Comparison of ENCODE assay signal across 8 cellular contexts in genomic region chr20:36573103-36573797, GRCh38. TPM values are rescaled to one million over a fixed set of nuclear protein-coding genes. Genes with fewer than 3 reads are reported as not detected.
DNase-seq lines count a peak whose midpoint lies in the region; ATAC-seq and TF ChIP-seq lines count a peak whose summit lies in the region.

TSS of gene TGIF2 (plus strand) at chr20:36573597. CDS start at chr20:36578775, 5,178 bp downstream.

- peak within 1 kb of the TSS; percentile 70 for H3K4me3 ChIP-seq in fibroblast of the aortic adventitia (ENCODE audit: low read depth, low read length)
- H3K4me3 ChIP-seq in neural progenitor cell, result peak within 1 kb of the TSS; percentile 79
- peak within 1 kb of the TSS; percentile 64 to 78 (median 69) for H3K4me3 ChIP-seq in subcutaneous abdominal adipose tissue (ENCODE audit: low read depth in 1 of 5, low read length in 5 of 5)

- H3K27me3 ChIP-seq in neural progenitor cell, result no peaks in the 10 kb centered on the region
- H3K27me3 ChIP-seq in subcutaneous abdominal adipose tissue (ENCODE audit: control insufficient read depth in 5 of 5, insufficient read depth in 4 of 5, low read length in 5 of 5), result no peaks in the 10 kb centered on the region

- TF ChIP-seq CTCF in fibroblast of the aortic adventitia (IDR thresholded peaks at IDR 0.05; ENCODE audit: insufficient read depth, low read length) (no peak), neural progenitor cell (IDR thresholded peaks at IDR 0.05) (peak; percentile 10)

- H3F3A ChIP-seq in neural progenitor cell (ENCODE audit: low read depth), result peaks cover 28% of the 10 kb centered on the region

- no peaks in the 10 kb centered on the region for H3K36me3 Mint-ChIP-seq in neural progenitor cell

- H3K27me3 Mint-ChIP-seq in neural progenitor cell (ENCODE audit: insufficient read depth, low read depth), result peaks cover 9% of the 10 kb centered on the region

- H4K20me1 ChIP-seq in neural progenitor cell (ENCODE audit: low read depth), result peaks cover 32% of the 10 kb centered on the region

- peaks cover 40% of the 10 kb centered on the region for H3K4me1 Mint-ChIP-seq in neural progenitor cell

- peak within 1 kb of the TSS; percentile 79 for H3K27ac ChIP-seq in neural progenitor cell
- peak within 1 kb of the TSS; percentile 91 for H3K27ac ChIP-seq in subcutaneous abdominal adipose tissue (ENCODE audit: low read depth, low read length)

- peak within 1 kb of the TSS; percentile 61 for H3K9ac ChIP-seq in neural progenitor cell
- H3K9ac ChIP-seq in subcutaneous abdominal adipose tissue (ENCODE audit: low read length in 5 of 5), result peak within 1 kb of the TSS in 4 of 5 donors; percentile 72 to 87 (median 80)

- peak within 1 kb of the TSS; percentile 97 for H3K4me3 Mint-ChIP-seq in neural progenitor cell

- H3K36me3 ChIP-seq in neural progenitor cell, result no peaks in the 10 kb centered on the region
- H3K36me3 ChIP-seq in subcutaneous abdominal adipose tissue (ENCODE audit: control insufficient read depth in 5 of 5, insufficient read depth in 5 of 5, low read length in 5 of 5), result no peaks in the 10 kb centered on the region

- peak within 1 kb of the TSS; percentile 91 for H3K4me2 ChIP-seq in neural progenitor cell

- peaks cover 46% of the 10 kb centered on the region for H3K79me2 ChIP-seq in neural progenitor cell (ENCODE audit: low read depth)

- H3K9me3 Mint-ChIP-seq in neural progenitor cell, result no peaks in the 10 kb centered on the region

- peak within 1 kb of the TSS; percentile 88 for H3K27ac Mint-ChIP-seq in neural progenitor cell

- peak within 1 kb of the TSS; percentile 75 for H2AFZ ChIP-seq in neural progenitor cell (replicated peaks)

- H3K4me1 ChIP-seq in neural progenitor cell (peaks cover 23% of the 10 kb centered on the region), subcutaneous abdominal adipose tissue (ENCODE audit: control insufficient read depth in 5 of 5, insufficient read depth in 5 of 5, low read length in 5 of 5) (peaks cover 2 to 27% (median 24%) of the 10 kb centered on the region in 5 donors)

- DNase-seq in COLO829 (ENCODE audit: low spot score) (peak; percentile 93), HT-29 (ENCODE audit: low spot score) (peak; percentile 82), SHP77 (lab: John Stamatoyannopoulos, UW) (peak; percentile 13 to 62), fibroblast of the aortic adventitia (ENCODE audit: low read depth) (peak; percentile 53), neural progenitor cell (ENCODE audit: low spot score) (peak; percentile 98)
- peak; percentile 80 for DNase-seq in activated effector memory CD4-positive, alpha-beta T cell treated with Interleukin-2 at 50 U/mL for 16 hours

- peak; percentile 65 for ATAC-seq in GM19463 (IDR thresholded peaks at IDR 0.05; ENCODE audit: unreplicated experiment)

- H3K9me3 ChIP-seq in neural progenitor cell (ENCODE audit: low read depth), result no peaks in the 10 kb centered on the region
- no peaks in the 10 kb centered on the region for H3K9me3 ChIP-seq in subcutaneous abdominal adipose tissue (ENCODE audit: control insufficient read depth in 5 of 5, low read length in 5 of 5)

RNA-seq across cellular contexts. Expression of gene TGIF2, which starts in this region (rescaled TPM):
- total RNA-seq in HT-29 (2014; rRNA removed; shearing (Covaris generic)), result 12.8 and 12.9 TPM in 2 replicates
- total RNA-seq in fibroblast of the aortic adventitia (ENCODE audit: low replicate concordance) (3.1 and 4.8 TPM in 2 replicates), neural progenitor cell (ENCODE audit: low replicate concordance) (67.1 and 76.5 TPM in 2 replicates)

Comparison
In these comparisons a context has a peak if more than half of its experiments do, and no peak if none do; other contexts are left out.
1. Peak in every context shown above with its lines: DNase-seq, ATAC-seq, H3K4me3 ChIP-seq and H3K27ac ChIP-seq.
2. DNase-seq: peak in every context shown above with its lines; median percentile 98 in neural progenitor cell; 93 in COLO829; 82 in HT-29; 80 in activated effector memory CD4-positive, alpha-beta T cell treated with Interleukin-2 at 50 U/mL for 16 hours; 53 in fibroblast of the aortic adventitia; 38 in SHP77.